29 cellular contexts compared by ENCODE assay signal in genomic region chr3:78517932-78518331, GRCh38.
"Had no signal": no experiment of that assay in that cellular context is flagged by ENCODE, and none has a peak within 500 bp of the region (broad histone marks: within the 10 kb centered on the region; RNA-seq: fewer than 3 reads in every experiment).

No MANE protein-coding gene starts in this region.

- H3K4me2 ChIP-seq: KMS-11, SK-N-SH had no signal

- H3K27me3 Mint-ChIP-seq: activated CD4-positive, alpha-beta memory T cell treated with anti-CD3 and anti-CD28 coated beads, Interleukin-2, amount 10 ng/mL, durations not matched to agents 7 days and 5 days; activated CD4-positive, alpha-beta T cell treated with anti-CD3 and anti-CD28 coated beads for 36 hours; activated naive CD4-positive, alpha-beta T cell treated with anti-CD3 and anti-CD28 coated beads, Interleukin-2, amount 10 ng/mL, durations not matched to agents 7 days and 5 days; activated naive CD8-positive, alpha-beta T cell treated with anti-CD3 and anti-CD28 coated beads for 36 hours; activated T-helper 17 cell treated with anti-CD3 and anti-CD28 coated beads, Interleukin-2, amount 50 U/mL, for 72 hours had no signal

- ATAC-seq: activated CD4-positive, alpha-beta T cell treated with anti-CD3 and anti-CD28 coated beads for 36 hours; activated T-helper 17 cell treated with anti-CD3 and anti-CD28 coated beads, Interleukin-2, amount 50 U/mL, for 72 hours had no signal

- H3K9me3 ChIP-seq: adrenal gland, breast epithelium, Peyer's patch, SJCRH30, SK-N-SH had no signal

- H3K4me3 Mint-ChIP-seq: activated CD4-positive, alpha-beta memory T cell treated with anti-CD3 and anti-CD28 coated beads, Interleukin-2, amount 10 ng/mL, durations not matched to agents 7 days and 5 days; activated CD4-positive, alpha-beta T cell treated with anti-CD3 and anti-CD28 coated beads for 36 hours; activated naive CD4-positive, alpha-beta T cell treated with anti-CD3 and anti-CD28 coated beads, Interleukin-2, amount 10 ng/mL, durations not matched to agents 7 days and 5 days; activated naive CD8-positive, alpha-beta T cell treated with anti-CD3 and anti-CD28 coated beads for 36 hours; activated T-helper 17 cell treated with anti-CD3 and anti-CD28 coated beads, Interleukin-2, amount 50 U/mL, for 72 hours had no signal

- H3K27me3 ChIP-seq: adrenal gland, breast epithelium, Peyer's patch, SJCRH30 had no signal

- H3K36me3 ChIP-seq: adrenal gland, breast epithelium, Peyer's patch, SJCRH30 had no signal

- H3K27ac Mint-ChIP-seq: activated CD4-positive, alpha-beta memory T cell treated with anti-CD3 and anti-CD28 coated beads, Interleukin-2, amount 10 ng/mL, durations not matched to agents 7 days and 5 days; activated CD4-positive, alpha-beta T cell treated with anti-CD3 and anti-CD28 coated beads for 36 hours; activated naive CD4-positive, alpha-beta T cell treated with anti-CD3 and anti-CD28 coated beads, Interleukin-2, amount 10 ng/mL, durations not matched to agents 7 days and 5 days; activated naive CD8-positive, alpha-beta T cell treated with anti-CD3 and anti-CD28 coated beads for 36 hours; activated T-helper 17 cell treated with anti-CD3 and anti-CD28 coated beads, Interleukin-2, amount 50 U/mL, for 72 hours had no signal

- H3K4me1 ChIP-seq: adrenal gland, breast epithelium, Peyer's patch, SJCRH30 had no signal

- H3K4me1 Mint-ChIP-seq: activated CD4-positive, alpha-beta memory T cell treated with anti-CD3 and anti-CD28 coated beads, Interleukin-2, amount 10 ng/mL, durations not matched to agents 7 days and 5 days; activated CD4-positive, alpha-beta T cell treated with anti-CD3 and anti-CD28 coated beads for 36 hours; activated naive CD4-positive, alpha-beta T cell treated with anti-CD3 and anti-CD28 coated beads, Interleukin-2, amount 10 ng/mL, durations not matched to agents 7 days and 5 days; activated naive CD8-positive, alpha-beta T cell treated with anti-CD3 and anti-CD28 coated beads for 36 hours; activated T-helper 17 cell treated with anti-CD3 and anti-CD28 coated beads, Interleukin-2, amount 50 U/mL, for 72 hours had no signal

- H3K9ac ChIP-seq: KMS-11, SK-N-SH had no signal

- H3K36me3 Mint-ChIP-seq: activated naive CD4-positive, alpha-beta T cell treated with anti-CD3 and anti-CD28 coated beads, Interleukin-2, amount 10 ng/mL, durations not matched to agents 7 days and 5 days; activated naive CD8-positive, alpha-beta T cell treated with anti-CD3 and anti-CD28 coated beads for 36 hours had no signal

- DNase-seq: activated CD4-positive, alpha-beta memory T cell treated with anti-CD3 and anti-CD28 coated beads, Interleukin-2, amount 10 ng/mL, durations not matched to agents 7 days and 5 days; activated CD4-positive, alpha-beta T cell treated with anti-CD3 and anti-CD28 coated beads for 36 hours; activated CD4-positive, alpha-beta T cell treated with anti-CD3 and anti-CD28 coated beads, Interleukin-2, amount 50 U/mL, for 1 hour; activated gamma-delta T cell; activated naive CD4-positive, alpha-beta T cell treated with anti-CD3 and anti-CD28 coated beads, Interleukin-2, amount 10 ng/mL, durations not matched to agents 7 days and 5 days; activated naive CD8-positive, alpha-beta T cell treated with anti-CD3 and anti-CD28 coated beads for 36 hours; activated T-cell treated with anti-CD3 and anti-CD28 coated beads for 4 hours; activated T-cell treated with anti-CD3 and anti-CD28 coated beads, Interleukin-2, amount 50 U/mL, for 48 hours; adrenal gland; anterior cingulate cortex; MV-4-11; NCI-H1092 treated with DMSO at 0.1 percent for 48 hours; NCI-H1417 treated with DMSO at 0.1 percent for 48 hours; NCI-H1694; NCI-H2029; NCI-H2107; NCI-H345; NCI-H510A; NCI-H526 treated with DMSO at 0.1 percent for 48 hours; Peyer's patch; Right ventricle myocardium superior; SJCRH30; SK-N-SH; T-helper 1 cell had no signal

- H3K27ac ChIP-seq: adrenal gland, breast epithelium, KMS-11, Peyer's patch, RWPE1, SJCRH30, VCaP had no signal

- H3K4me3 ChIP-seq: adrenal gland, breast epithelium, Peyer's patch, SJCRH30 had no signal
